ENCODE assay signal across 11 cellular contexts in the genomic region with DNA sequence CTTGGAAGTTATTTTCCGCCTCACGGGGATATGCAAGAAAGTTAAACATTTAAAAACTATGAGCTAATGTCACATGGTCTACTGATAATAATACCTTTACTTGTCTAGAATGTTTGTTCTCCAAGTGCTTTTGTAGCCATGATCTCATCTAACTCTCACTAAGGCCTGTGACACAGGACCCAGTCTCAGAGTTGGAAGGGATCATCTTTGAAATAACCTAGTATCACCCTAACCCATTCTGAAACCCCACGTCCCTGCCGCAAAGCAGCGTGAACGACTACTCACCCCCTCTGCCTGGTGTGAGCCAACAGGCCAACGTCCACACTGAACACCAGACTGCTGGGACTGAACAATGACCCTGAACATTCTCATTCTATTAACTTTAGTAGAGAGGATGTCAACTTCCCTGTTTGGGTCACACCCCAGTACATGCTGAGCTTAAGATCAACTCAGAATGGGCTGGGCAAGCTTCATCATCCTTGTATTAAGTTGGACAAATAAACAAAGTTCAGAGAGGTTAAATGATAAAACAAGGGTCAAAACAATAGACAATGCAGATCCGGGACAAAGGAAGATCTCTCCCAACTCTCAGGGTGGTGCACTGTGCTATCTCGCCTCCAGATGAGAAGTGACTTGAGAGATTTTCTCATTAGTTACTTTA. TPM values are rescaled to one million over a fixed set of nuclear protein-coding genes. Genes with fewer than 3 reads are reported as not detected.
DNase-seq lines count a peak whose midpoint lies in the region; ATAC-seq and TF ChIP-seq lines count a peak whose summit lies in the region.
"Had no signal": no experiment of that assay in that cellular context is flagged by ENCODE, and none has a peak within 500 bp of the region (broad histone marks: within the 10 kb centered on the region; RNA-seq: fewer than 3 reads in every experiment).

No MANE protein-coding gene starts in this region.

- H3K23ac ChIP-seq in H9 (ENCODE audit: insufficient read length, low read depth, low read length) = peak overlapping the region; percentile 28

- CTCF ChIA-PET in T-cell (lab: Charles Lee) = no interaction called here

- H3K14ac ChIP-seq in H9 (ENCODE audit: insufficient read depth, low read length) = no peak overlapping the region

- no peak overlapping the region for H2BK5ac ChIP-seq in H9 (ENCODE audit: insufficient read length, low read length)

- H4K8ac ChIP-seq in H9 (replicated peaks; ENCODE audit: insufficient read length, low read depth, low read length) = no peak overlapping the region

- H3K4me2 ChIP-seq in H9 (ENCODE audit: insufficient read depth, insufficient read length, low read length) (no peak overlapping the region), skeletal muscle satellite cell (ENCODE audit: low read length) (peak overlapping the region; percentile 35)

- no peak overlapping the region for H3K18ac ChIP-seq in H9 (ENCODE audit: insufficient read length, low read depth, low read length)

- no peak overlapping the region for H3K4me3 Mint-ChIP-seq in H9
- no peak overlapping the region for H3K4me3 Mint-ChIP-seq in natural killer cell treated with Interleukin-12 subunit alpha and Interleukin-12 subunit beta and Interleukin-15 and Interleukin-18, amount 100 ng/mL, for 72 hours
- H3K4me3 Mint-ChIP-seq in T-cell = no peak overlapping the region
- no peak overlapping the region for H3K4me3 Mint-ChIP-seq in glutamatergic neuron (ENCODE audit: unreplicated experiment)
- H3K4me3 Mint-ChIP-seq: immature natural killer cell had no signal

- H4K20me1 ChIP-seq in H9 (ENCODE audit: control insufficient read depth, insufficient read depth, insufficient read length) = no peaks in the 10 kb centered on the region

- H3K4me1 Mint-ChIP-seq in H9 (peaks cover 4 to 9% of the 10 kb centered on the region in 2 experiments; a peak in 2 of 4 replicates), T-cell (peaks cover 28 to 37% (median 32%) of the 10 kb centered on the region in 3 donors), glutamatergic neuron (ENCODE audit: low read depth, unreplicated experiment) (peaks cover 12% of the 10 kb centered on the region)
- peaks cover 5 to 17% of the 10 kb centered on the region in 2 donors for H3K4me1 Mint-ChIP-seq in natural killer cell treated with Interleukin-12 subunit alpha and Interleukin-12 subunit beta and Interleukin-15 and Interleukin-18, amount 100 ng/mL, for 72 hours (ENCODE audit: low read depth in 2 of 2)

- H3K27me3 ChIP-seq in H9 (ENCODE audit: insufficient read depth, low read length) = no peaks in the 10 kb centered on the region
- H3K27me3 ChIP-seq in left ventricle myocardium inferior (ENCODE audit: low read depth) = no peaks in the 10 kb centered on the region
- no peaks in the 10 kb centered on the region for H3K27me3 ChIP-seq in skeletal muscle satellite cell (ENCODE audit: control insufficient read depth, insufficient read depth, low read length)

- H2AK5ac ChIP-seq in H9 (ENCODE audit: insufficient read length, low read length) = no peak overlapping the region

- H3K9me3 Mint-ChIP-seq in H9 = no peaks in the 10 kb centered on the region
- H3K9me3 Mint-ChIP-seq in natural killer cell treated with Interleukin-12 subunit alpha and Interleukin-12 subunit beta and Interleukin-15 and Interleukin-18, amount 100 ng/mL, for 72 hours = no peaks in the 10 kb centered on the region
- H3K9me3 Mint-ChIP-seq in T-cell = no peaks in the 10 kb centered on the region
- no peaks in the 10 kb centered on the region for H3K9me3 Mint-ChIP-seq in glutamatergic neuron (ENCODE audit: unreplicated experiment)
- H3K9me3 Mint-ChIP-seq: immature natural killer cell had no signal

- H2BK120ac ChIP-seq in H9 (ENCODE audit: low read depth, low read length, poor library complexity, severe bottlenecking) = no peak overlapping the region

- H3K36me3 Mint-ChIP-seq in H9 (ENCODE audit: insufficient read depth in 1 of 3, low read depth in 3 of 3) (peaks cover 12 to 38% (median 33%) of the 10 kb centered on the region in 3 experiments), T-cell (peaks cover 56% of the 10 kb centered on the region), glutamatergic neuron (ENCODE audit: unreplicated experiment) (no peaks in the 10 kb centered on the region)
- peaks cover 25% of the 10 kb centered on the region for H3K36me3 Mint-ChIP-seq in natural killer cell treated with Interleukin-12 subunit alpha and Interleukin-12 subunit beta and Interleukin-15 and Interleukin-18, amount 100 ng/mL, for 72 hours

- WGBS in H9 (ENCODE audit: extremely low coverage, insufficient read length, low lambda C conversion rate) = no CpG with 5 or more reads among the region's 9 CpGs

- H3K27ac ChIP-seq in H9 (ENCODE audit: insufficient read length, low read depth, low read length) = no peak overlapping the region
- H3K27ac ChIP-seq in left ventricle myocardium inferior (replicated peaks) = peak overlapping the region; percentile 86

- H3K79me1 ChIP-seq in H9 (ENCODE audit: insufficient read depth, low read depth, low read length, poor library complexity, severe bottlenecking) = no peaks in the 10 kb centered on the region

- no peak overlapping the region for H3K4ac ChIP-seq in H9 (ENCODE audit: low read depth, low read length)

- H3K9ac ChIP-seq in H9 (ENCODE audit: extremely low read depth, insufficient read length, low read length) (no peak overlapping the region), skeletal muscle satellite cell (ENCODE audit: low read depth, low read length) (peak overlapping the region; percentile 68)

- H2BK15ac ChIP-seq in H9 (ENCODE audit: low read depth, low read length) = no peak overlapping the region

- H3T11ph ChIP-seq in H9 (ENCODE audit: low read length) = no peak overlapping the region

- no peak overlapping the region for H3K56ac ChIP-seq in H9 (ENCODE audit: insufficient read length, low read depth, low read length)

- no peak overlapping the region for H2BK20ac ChIP-seq in H9 (ENCODE audit: low read depth, low read length, poor library complexity, severe bottlenecking)

- DNase-seq in H9 (no peak), left ventricle myocardium inferior (no peak), T-cell (no peak), glutamatergic neuron (no peak), epidermal melanocyte (ENCODE audit: insufficient read length, low spot score) (no peak)
- DNase-seq in natural killer cell treated with Interleukin-12 subunit alpha and Interleukin-12 subunit beta and Interleukin-15 and Interleukin-18, amount 100 ng/mL, for 72 hours (ENCODE audit: low spot score) = no peak
- DNase-seq: immature natural killer cell, NCI-H524 treated with DMSO at 0.1 percent for 48 hours had no signal

- intact Hi-C loops in left ventricle myocardium inferior (cut with micrococcal nuclease) = no loop called here

- POLR2A ChIA-PET in T-cell (lab: Charles Lee) = interaction anchor here in 1 of 2 donors (0.6 kb wide), 1 partner anchor 40 kb away, joined by 4 read pairs; no protein-coding TSS in a partner anchor

- H3K79me2 ChIP-seq in H9 (ENCODE audit: insufficient read depth, low read length) = no peaks in the 10 kb centered on the region

- no peak overlapping the region for H2AFZ ChIP-seq in H9 (ENCODE audit: low read length)

- H4K91ac ChIP-seq in H9 (ENCODE audit: insufficient read length, low read depth, low read length) = no peak overlapping the region

- no peak for ATAC-seq in natural killer cell treated with Interleukin-12 subunit alpha and Interleukin-12 subunit beta and Interleukin-15 and Interleukin-18, amount 100 ng/mL, for 72 hours
- no peak for ATAC-seq in T-cell (replicated peaks in 1 of 4)

- no peak for TF ChIP-seq CTCF in H9 (conservative IDR thresholded peaks at IDR 0.05)
- TF ChIP-seq CTCF in WI38 (IDR thresholded peaks at IDR 0.05; ENCODE audit: low read depth, low read length) = no peak
- no peak for TF ChIP-seq CTCF in left ventricle myocardium inferior (IDR thresholded peaks at IDR 0.05; ENCODE audit: borderline replicate concordance)
- TF ChIP-seq CTCF in glutamatergic neuron (IDR thresholded peaks at IDR 0.05; ENCODE audit: partially characterized antibody, unreplicated experiment) = no peak

- H3K4me1 ChIP-seq in H9 (ENCODE audit: insufficient read depth, low read length) (no peaks in the 10 kb centered on the region), left ventricle myocardium inferior (peaks cover 40% of the 10 kb centered on the region), skeletal muscle satellite cell (ENCODE audit: control insufficient read depth, insufficient read depth, low read length) (peaks cover 31% of the 10 kb centered on the region)

- no peak overlapping the region for H2BK12ac ChIP-seq in H9 (ENCODE audit: insufficient read length, low read depth, low read length)

- no peaks in the 10 kb centered on the region for H3K9me3 ChIP-seq in H9 (ENCODE audit: control insufficient read depth, low read depth, low read length)
- H3K9me3 ChIP-seq in left ventricle myocardium inferior (replicated peaks) = no peaks in the 10 kb centered on the region
- H3K9me3 ChIP-seq in skeletal muscle satellite cell (replicated peaks; ENCODE audit: low read length) = no peaks in the 10 kb centered on the region

- H3K36me3 ChIP-seq in left ventricle myocardium inferior = peaks cover 23% of the 10 kb centered on the region
- H3K36me3 ChIP-seq in skeletal muscle satellite cell (ENCODE audit: insufficient read depth, low read length) = peaks cover 13% of the 10 kb centered on the region

- H3K27ac Mint-ChIP-seq in H9 (no peak overlapping the region; a peak in 1 of 7 replicates), T-cell (no peak overlapping the region), glutamatergic neuron (ENCODE audit: unreplicated experiment) (no peak overlapping the region)
- H3K27ac Mint-ChIP-seq in natural killer cell treated with Interleukin-12 subunit alpha and Interleukin-12 subunit beta and Interleukin-15 and Interleukin-18, amount 100 ng/mL, for 72 hours = no peak overlapping the region
- H3K27ac Mint-ChIP-seq: immature natural killer cell had no signal

- H3K27me3 Mint-ChIP-seq in H9 (ENCODE audit: low read depth) = no peaks in the 10 kb centered on the region
- peaks cover 22 to 30% of the 10 kb centered on the region in 2 donors for H3K27me3 Mint-ChIP-seq in natural killer cell treated with Interleukin-12 subunit alpha and Interleukin-12 subunit beta and Interleukin-15 and Interleukin-18, amount 100 ng/mL, for 72 hours
- H3K27me3 Mint-ChIP-seq in T-cell = peaks cover 0 to 4% of the 10 kb centered on the region in 2 donors
- peaks cover 2% of the 10 kb centered on the region for H3K27me3 Mint-ChIP-seq in glutamatergic neuron (ENCODE audit: unreplicated experiment)

- H3K4me3 ChIP-seq in WI38 (ENCODE audit: low read depth, low read length) (peak overlapping the region; percentile 17; the same call in 1 of the 2 replicates), left ventricle myocardium inferior (peak overlapping the region; percentile 33), skeletal muscle satellite cell (ENCODE audit: low read length) (peak overlapping the region; percentile 6)
- H3K4me3 ChIP-seq: GM12878 had no signal

- H4K5ac ChIP-seq in H9 (ENCODE audit: insufficient read length, low read depth, low read length) = no peak overlapping the region

- H3K23me2 ChIP-seq in H9 (ENCODE audit: insufficient read length, low read depth, low read length, poor library complexity, severe bottlenecking) = no peaks in the 10 kb centered on the region

RNA-seq across cellular contexts. Expression of a gene that starts 54.8 kb away (rescaled TPM):
- 97.1 and 102 TPM in 2 replicates for total RNA-seq in H9 (2021)
- total RNA-seq in left ventricle myocardium inferior = 82.8 TPM
- 40.3 and 49.4 TPM in 2 replicates for total RNA-seq in skeletal muscle satellite cell (2012; rRNA removed)
- total RNA-seq in natural killer cell treated with Interleukin-12 subunit alpha and Interleukin-12 subunit beta and Interleukin-15 and Interleukin-18, amount 100 ng/mL, for 72 hours = not detected
- 1 to 10 TPM in 2 of 5 donors, under 1 TPM in 3; 0.49 to 1.6 (median 0.98) TPM for total RNA-seq in T-cell
- total RNA-seq in glutamatergic neuron (ENCODE audit: unreplicated experiment) = 212 TPM

Comparison
In these comparisons a context has a peak if more than half of its experiments do, and no peak if none do; other contexts are left out.
1. RNA of a gene that starts 54.8 kb away (total RNA-seq): 212 TPM in glutamatergic neuron (single experiment), 97.1 to 102 TPM in H9 and 82.8 TPM in left ventricle myocardium inferior (single experiment); 0.49 to 1.6 TPM in T-cell and not detected in natural killer cell treated with Interleukin-12 subunit alpha and Interleukin-12 subunit beta and Interleukin-15 and Interleukin-18, amount 100 ng/mL, for 72 hours; every median in the first group is over 10 times any median in the second.
2. Peak in every context shown above with its lines, with median percentiles within 50 percentile points of each other: H3K4me3 ChIP-seq.